Comparison of ENCODE assay signal across 17 cellular contexts in genomic region chr14:64640839-64641238, GRCh38.
A peak's percentile ranks its signal among the peaks of the same experiment; 100 is the strongest.
DNase-seq lines count a peak whose midpoint lies in the region; ATAC-seq and TF ChIP-seq lines count a peak whose summit lies in the region.
"Had no signal": no experiment of that assay in that cellular context is flagged by ENCODE, and none has a peak within 500 bp of the region (broad histone marks: within the 10 kb centered on the region; RNA-seq: fewer than 3 reads in every experiment).

No MANE protein-coding gene starts in this region.

- H3K27me3 Mint-ChIP-seq in mesothelial cell of epicardium (ENCODE audit: low read depth) = no peaks in the 10 kb centered on the region

- DNase-seq in NCI-H1105 treated with DMSO at 0.1 percent for 48 hours (lab: John Stamatoyannopoulos, UW) (peak; percentile 33), NCI-H1105 (lab: John Stamatoyannopoulos, UW) (no peak), HPDE6-E6E7 (ENCODE audit: extremely low spot score) (peak; percentile 54), epithelial cell of prostate (ENCODE audit: low read depth, low spot score) (peak; percentile 55), mesothelial cell of epicardium (ENCODE audit: low spot score in 2 of 2, unreplicated experiment in 2 of 2) (no peak), NCI-H446 treated with DMSO at 0.1 percent for 48 hours (lab: John Stamatoyannopoulos, UW) (no peak), hippocampal formation (lab: John Stamatoyannopoulos, UW) (no peak)
- DNase-seq: CD8-positive, alpha-beta T cell; COR-L47; DMS153; DMS79 treated with DMSO at 0.1 percent for 48 hours; EL; H9 had no signal

- H3K36me3 Mint-ChIP-seq in mesothelial cell of epicardium = peaks cover 2% of the 10 kb centered on the region
- H3K36me3 Mint-ChIP-seq: CD14-positive monocyte; CD8-positive, alpha-beta T cell had no signal

- H3K9me3 Mint-ChIP-seq in mesothelial cell of epicardium = peaks cover 10% of the 10 kb centered on the region
- H3K9me3 Mint-ChIP-seq: CD8-positive, alpha-beta T cell had no signal

- peak overlapping the region; percentile 79 for H3K27ac Mint-ChIP-seq in mesothelial cell of epicardium
- H3K27ac Mint-ChIP-seq: CD14-positive monocyte; CD8-positive, alpha-beta T cell; GM23338; H9 had no signal

- TF ChIP-seq CTCF in mesothelial cell of epicardium (IDR thresholded peaks at IDR 0.05; ENCODE audit: unreplicated experiment) = no peak

- H3K4me1 Mint-ChIP-seq in mesothelial cell of epicardium = peaks cover 72% of the 10 kb centered on the region

- no peak overlapping the region for H3K27ac ChIP-seq in epithelial cell of prostate
- H3K27ac ChIP-seq: 22Rv1 had no signal

- no peak overlapping the region for H3K4me3 Mint-ChIP-seq in mesothelial cell of epicardium
- H3K4me3 Mint-ChIP-seq: CD14-positive monocyte; CD8-positive, alpha-beta T cell; GM23338; H9 had no signal

- ATAC-seq in HG03378 (IDR thresholded peaks at IDR 0.05; ENCODE audit: unreplicated experiment) = no peak
- ATAC-seq: CD8-positive, alpha-beta T cell; GM23338 had no signal

Comparison
In these comparisons a context has a peak if more than half of its experiments do, and no peak if none do; other contexts are left out.
1. DNase-seq: peak in NCI-H1105 treated with DMSO at 0.1 percent for 48 hours (single experiment), HPDE6-E6E7 (single experiment) and epithelial cell of prostate (single experiment); none in NCI-H1105 (single experiment), mesothelial cell of epicardium (0 of 2), NCI-H446 treated with DMSO at 0.1 percent for 48 hours (single experiment) and hippocampal formation (0 of 2).